Comparison of ENCODE assay signal across 8 cellular contexts in the genomic region with DNA sequence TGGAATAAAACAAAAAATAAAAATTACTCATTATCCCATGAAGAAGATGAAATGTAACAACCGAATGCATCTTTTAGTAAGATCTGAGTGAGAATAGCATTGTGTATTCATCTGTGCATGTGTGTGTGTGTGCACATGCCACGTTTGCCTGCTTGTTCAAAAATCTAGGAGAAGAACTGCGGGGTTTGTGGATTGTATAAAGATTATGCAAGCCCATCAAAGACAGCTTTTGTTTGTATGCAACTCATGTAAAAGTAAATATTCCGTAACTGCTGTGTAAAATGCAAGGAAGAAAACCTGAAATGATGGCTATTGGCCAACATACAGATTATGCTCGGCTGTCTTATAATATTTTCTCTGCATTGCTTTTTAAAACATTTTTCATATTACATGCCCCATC.
"Had no signal": no experiment of that assay in that cellular context is flagged by ENCODE, and none has a peak within 500 bp of the region (broad histone marks: within the 10 kb centered on the region; RNA-seq: fewer than 3 reads in every experiment).

No MANE protein-coding gene starts in this region.

- ATAC-seq: GM12878 had no signal

- FAIRE-seq: G401.6, GM12878, GM12891, GM12892, GM18507, GM19239 had no signal

- DNase-seq: GDM1, GF-D8 had no signal

- H3K4me3 ChIP-seq: GM12878 had no signal
